34 cellular contexts compared by ENCODE assay signal in the genomic region with DNA sequence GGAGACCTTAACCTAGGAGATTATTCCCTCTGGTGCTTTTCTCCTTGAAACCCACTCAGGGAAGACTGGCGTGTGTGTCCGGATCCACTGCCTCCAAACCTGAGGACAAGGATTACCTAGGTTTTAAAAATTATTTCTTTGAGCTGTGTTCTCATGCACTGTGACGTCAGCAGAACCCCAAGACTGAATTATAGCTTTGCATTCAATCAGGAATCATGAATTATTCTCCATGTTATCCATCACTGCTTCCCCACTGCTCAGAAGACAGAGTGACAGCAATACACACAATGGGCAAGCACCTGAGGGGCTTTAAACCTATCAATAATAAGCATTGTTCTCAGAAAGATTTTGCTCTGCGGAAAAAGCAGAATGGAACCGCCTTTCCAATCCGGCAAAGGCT.
"Had no signal": no experiment of that assay in that cellular context is flagged by ENCODE, and none has a peak within 500 bp of the region (broad histone marks: within the 10 kb centered on the region; RNA-seq: fewer than 3 reads in every experiment).

No MANE protein-coding gene starts in this region.

- H3K27ac ChIP-seq: adrenal gland, body of pancreas, brain microvascular endothelial cell, breast epithelium, VCaP had no signal

- DNase-seq: activated B cell treated with CpG ODN at 0.5 μM for 24 hours; activated CD4-positive, alpha-beta memory T cell treated with anti-CD3 and anti-CD28 coated beads for 36 hours; activated CD4-positive, alpha-beta T cell treated with anti-CD3 and anti-CD28 coated beads for 4 hours; activated CD4-positive, alpha-beta T cell treated with anti-CD3 and anti-CD28 coated beads, Interleukin-2, amount 10 ng/mL, durations not matched to agents 24 days and 14 days; activated CD4-positive, alpha-beta T cell treated with anti-CD3 and anti-CD28 coated beads, Interleukin-2, amount 50 U/mL, for 1 hour; activated CD4-positive, alpha-beta T cell treated with anti-CD3 and anti-CD28 coated beads, Interleukin-2, amount 50 U/mL, for 4 hours; activated CD4-positive, CD25-positive, alpha-beta regulatory T cell treated with anti-CD3 and anti-CD28 coated beads, Interleukin-2, amount 50 U/mL, for 72 hours; activated CD8-positive, alpha-beta memory T cell treated with anti-CD3 and anti-CD28 coated beads, Interleukin-2, amount 50 U/mL, for 4 hours; activated CD8-positive, alpha-beta T cell treated with anti-CD3 and anti-CD28 coated beads for 36 hours; activated effector memory CD4-positive, alpha-beta T cell treated with anti-CD3 and anti-CD28 coated beads, Interleukin-2, amount 50 U/mL, for 16 hours; activated gamma-delta T cell treated with Interleukin-2 at 50 U/mL for 16 hours; activated naive CD4-positive, alpha-beta T cell; activated naive CD4-positive, alpha-beta T cell treated with anti-CD3 and anti-CD28 coated beads for 36 hours; activated naive CD4-positive, alpha-beta T cell treated with anti-CD3 and anti-CD28 coated beads, Interleukin-2, amount 50 U/mL, for 16 hours; activated naive CD8-positive, alpha-beta T cell treated with anti-CD3 and anti-CD28 coated beads for 36 hours; activated T-cell treated with anti-CD3 and anti-CD28 coated beads for 4 hours; activated T-cell treated with anti-CD3 and anti-CD28 coated beads, Interleukin-2, amount 50 U/mL, for 1 hour; activated T-cell treated with anti-CD3 and anti-CD28 coated beads, Interleukin-2, amount 50 U/mL, for 4 hours; activated T-cell treated with anti-CD3 and anti-CD28 coated beads, Interleukin-2, amount 50 U/mL, for 72 hours; adrenal gland; amniotic stem cell; aorta; body of pancreas; brain microvascular endothelial cell; central memory CD4-positive, alpha-beta T cell; T-helper 1 cell; T-helper 2 cell; T-helper 9 cell had no signal

- ATAC-seq: activated CD8-positive, alpha-beta T cell treated with anti-CD3 and anti-CD28 coated beads for 36 hours; activated naive CD4-positive, alpha-beta T cell treated with anti-CD3 and anti-CD28 coated beads, Interleukin-2, amount 50 U/mL, for 72 hours; activated T-cell treated with anti-CD3 and anti-CD28 coated beads, Interleukin-2, amount 50 U/mL, for 4 hours; activated T-cell treated with anti-CD3 and anti-CD28 coated beads, Interleukin-2, amount 50 U/mL, for 72 hours; activated T-helper 17 cell treated with anti-CD3 and anti-CD28 coated beads, Interleukin-2, amount 50 U/mL, for 72 hours; body of pancreas had no signal

- H3K4me1 ChIP-seq: adrenal gland, breast epithelium had no signal

- H3K9me3 ChIP-seq: adrenal gland, body of pancreas, breast epithelium had no signal

- H3K36me3 ChIP-seq: adrenal gland, brain microvascular endothelial cell, breast epithelium had no signal

- H3K4me3 ChIP-seq: adrenal gland, body of pancreas, breast epithelium had no signal

- FAIRE-seq: astrocyte, TTC549 had no signal

- H3K27me3 ChIP-seq: body of pancreas had no signal
